ENCODE assay signal across 7 cellular contexts in the genomic region with DNA sequence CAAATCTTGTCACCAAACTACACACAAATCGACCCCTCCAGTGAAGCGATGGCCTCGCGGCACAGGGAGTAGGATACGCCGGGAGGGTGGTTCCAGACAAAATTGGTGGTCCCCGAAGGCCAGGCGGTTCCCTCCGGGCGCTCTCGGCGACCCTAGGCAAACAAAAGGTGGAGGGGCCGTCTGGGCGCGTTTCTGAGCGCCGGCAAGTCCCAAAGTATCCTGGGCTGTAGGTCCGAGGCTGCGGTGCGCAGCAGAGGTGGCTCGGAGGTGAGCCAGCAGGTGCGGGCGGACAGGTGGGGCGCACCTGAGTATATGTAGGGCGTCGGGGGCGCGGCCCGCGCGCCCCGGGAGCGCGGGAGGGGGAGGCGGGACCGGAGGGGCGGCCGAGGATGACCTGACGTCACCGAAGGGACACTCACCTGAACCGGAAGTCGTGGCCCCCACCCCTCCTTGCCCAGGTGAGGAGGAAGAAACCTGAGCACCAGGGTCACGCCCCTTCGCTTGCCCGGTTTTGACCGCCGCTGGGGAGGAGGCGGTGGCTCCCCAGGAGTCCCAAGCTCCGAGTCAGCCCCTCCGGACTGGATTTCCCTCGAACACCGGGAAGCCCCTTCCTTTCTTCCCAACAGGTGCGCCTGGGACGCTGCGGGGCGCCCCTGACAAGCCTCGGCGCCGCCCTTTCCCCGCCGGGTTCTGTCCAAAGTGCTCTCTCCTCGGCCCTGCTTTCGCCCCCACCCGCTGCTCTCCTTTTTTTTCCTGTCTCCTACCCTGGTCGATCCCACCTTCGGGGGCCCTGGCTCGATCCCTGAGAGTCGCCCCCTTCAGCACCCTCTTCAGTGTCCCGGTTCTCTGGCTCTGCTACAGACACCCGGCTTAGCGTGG. TPM values are rescaled to one million over a fixed set of nuclear protein-coding genes. Genes with fewer than 3 reads are reported as not detected.
A peak's percentile ranks its signal among the peaks of the same experiment; 100 is the strongest.
DNase-seq lines count a peak whose midpoint lies in the region; ATAC-seq and TF ChIP-seq lines count a peak whose summit lies in the region.

A gene with protein sequence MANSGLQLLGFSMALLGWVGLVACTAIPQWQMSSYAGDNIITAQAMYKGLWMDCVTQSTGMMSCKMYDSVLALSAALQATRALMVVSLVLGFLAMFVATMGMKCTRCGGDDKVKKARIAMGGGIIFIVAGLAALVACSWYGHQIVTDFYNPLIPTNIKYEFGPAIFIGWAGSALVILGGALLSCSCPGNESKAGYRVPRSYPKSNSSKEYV (minus strand): TSS at position 287 of the 879 bp plus-strand sequence. CDS start 435 bp downstream, outside the sequence.

- H3K36me3 ChIP-seq in PC-9 (ENCODE audit: low read depth), result peaks cover 29% of the 10 kb centered on the region

- TSS peak; percentile 26 for BruUV-seq in PC-9 (replicated peaks; lab: Mats Ljungman, UMichigan)

- H3K4me2 ChIP-seq in PC-9, result peak within 1 kb of the TSS; percentile 98

- H2AFZ ChIP-seq in PC-9, result peak within 1 kb of the TSS; percentile 49

- peaks cover 57% of the 10 kb centered on the region for H3K79me2 ChIP-seq in PC-9 (ENCODE audit: low read depth)

- POLR2A ChIA-PET in PC-9 (lab: Charles Lee; ENCODE audit: unreplicated experiment), result interaction anchor here (0.6 kb wide), 2 partner anchors 21 to 142 kb away, joined by 3 read pairs; a partner anchor contains a TSS

- H3K27ac ChIP-seq in HL-60 (replicated peaks), result no peak within 1 kb of the TSS
- H3K27ac ChIP-seq in PC-9, result peak within 1 kb of the TSS; percentile 100

- no peaks in the 10 kb centered on the region for H3K9me3 ChIP-seq in PC-9 (ENCODE audit: insufficient read depth, low read depth)

- CTCF ChIA-PET in PC-9 (lab: Charles Lee), result interaction anchor here (0.7 to 1.5 kb wide), 2 partner anchors 11 to 298 kb away, joined by 3 read pairs; a partner anchor contains a TSS

- DNase-seq in HL-60 (ENCODE audit: low read depth in 1 of 2, low spot score in 1 of 2), result no peak
- peak; percentile 95 to 99 for DNase-seq in PC-9
- no peak for DNase-seq in fibroblast of the aortic adventitia (ENCODE audit: low read depth)
- DNase-seq in pulmonary artery endothelial cell (ENCODE audit: low read depth, low spot score), result no peak
- DNase-seq in UCSD-AML1 (lab: John Stamatoyannopoulos, UW; ENCODE audit: unreplicated experiment), result no peak

- H4K20me1 ChIP-seq in PC-9 (ENCODE audit: insufficient read depth), result peaks cover 25% of the 10 kb centered on the region

- TF ChIP-seq CTCF in HL-60 (IDR thresholded peaks at IDR 0.05; ENCODE audit: insufficient read depth, low read length), result no peak
- TF ChIP-seq CTCF in PC-9 (conservative IDR thresholded peaks at IDR 0.05), result no peak; the same call in 1 of the 2 replicates
- no peak for TF ChIP-seq CTCF in fibroblast of the aortic adventitia (IDR thresholded peaks at IDR 0.05; ENCODE audit: insufficient read depth, low read length)

- H3K4me3 ChIP-seq in HL-60 (replicated peaks; ENCODE audit: insufficient read depth, low read length) (peak within 1 kb of the TSS; percentile 16), PC-9 (peak within 1 kb of the TSS; percentile 97), fibroblast of the aortic adventitia (ENCODE audit: low read depth, low read length) (peak within 1 kb of the TSS; percentile 22)

- intact Hi-C loops in PC-9 (cut with micrococcal nuclease; ENCODE audit: unreplicated experiment), result loop anchor here (1.0 to 5.0 kb wide), 9 partner anchors 10 to 580 kb away; a partner anchor contains a TSS

- ATAC-seq in GM18861 (IDR thresholded peaks at IDR 0.05; ENCODE audit: unreplicated experiment), result no peak
- no peak for ATAC-seq in HG03097 (IDR thresholded peaks at IDR 0.05; ENCODE audit: low FRiP score, unreplicated experiment)

- no peaks in the 10 kb centered on the region for H3K9me2 ChIP-seq in PC-9 (ENCODE audit: insufficient read depth)

- peaks cover 2% of the 10 kb centered on the region for H3K27me3 ChIP-seq in HL-60 (ENCODE audit: insufficient read depth, poor library complexity, severe bottlenecking)
- H3K27me3 ChIP-seq in PC-9 (ENCODE audit: insufficient read depth, low read depth), result no peaks in the 10 kb centered on the region

- peaks cover 69% of the 10 kb centered on the region for H3F3A ChIP-seq in PC-9 (ENCODE audit: insufficient read depth, low read depth)

- peaks cover 40% of the 10 kb centered on the region for H3K4me1 ChIP-seq in PC-9 (replicated peaks; ENCODE audit: insufficient read depth)

RNA-seq across cellular contexts. Expression of the gene that starts here (rescaled TPM):
- 390 and 442 TPM in 2 replicates for total RNA-seq in PC-9 (2021)
- total RNA-seq in fibroblast of the aortic adventitia (ENCODE audit: low replicate concordance), result 3.0 TPM in 1 of 2 replicates, not detected in the other
- total RNA-seq in pulmonary artery endothelial cell, result 20.7 and 26.8 TPM in 2 replicates

Comparison
In these comparisons a context has a peak if more than half of its experiments do, and no peak if none do; other contexts are left out.
1. RNA of the gene that starts here (total RNA-seq): 390 to 442 TPM in PC-9; 20.7 to 26.8 TPM in pulmonary artery endothelial cell and 3.0 TPM in fibroblast of the aortic adventitia; every median in the first group is over 10 times any median in the second.
2. DNase-seq: peak in PC-9 (2 of 2); none in HL-60 (0 of 2), fibroblast of the aortic adventitia (single experiment), pulmonary artery endothelial cell (single experiment) and UCSD-AML1 (single experiment).
3. H3K4me3 ChIP-seq: peak in every context shown above with its lines; median percentile 97 in PC-9; 22 in fibroblast of the aortic adventitia; 16 in HL-60.